Comparison of ENCODE assay signal across 9 cellular contexts in the genomic region with DNA sequence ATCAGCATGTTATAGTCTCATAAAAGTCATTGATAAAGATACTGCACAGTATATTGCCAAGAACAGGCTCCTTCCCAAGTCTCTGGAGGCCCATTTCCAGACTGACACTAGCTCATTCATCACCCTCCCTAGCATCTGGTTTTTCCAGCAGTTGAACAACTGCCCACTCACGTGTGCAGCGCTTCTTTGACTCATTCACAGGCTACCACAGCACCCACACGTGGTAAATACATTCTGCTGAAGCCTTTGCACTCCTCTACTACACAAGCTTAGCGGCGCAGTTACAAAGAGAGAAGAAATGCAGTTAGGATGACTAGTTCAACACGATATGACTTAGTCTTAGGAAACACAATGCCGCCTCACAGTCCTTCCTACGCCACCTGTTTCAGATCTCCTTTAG.
DNase-seq lines count a peak whose midpoint lies in the region; ATAC-seq and TF ChIP-seq lines count a peak whose summit lies in the region.
"Had no signal": no experiment of that assay in that cellular context is flagged by ENCODE, and none has a peak within 500 bp of the region (broad histone marks: within the 10 kb centered on the region; RNA-seq: fewer than 3 reads in every experiment).

No MANE protein-coding gene starts in this region.

- no peaks in the 10 kb centered on the region for H3K9me3 ChIP-seq in colonic mucosa

- in situ Hi-C loops in brain microvascular endothelial cell (cut with HindIII; ENCODE audit: low pct_ligation_motif_present, low sequenced_read_pairs), result no loop called here

- no peak for TF ChIP-seq CTCF in brain microvascular endothelial cell (IDR thresholded peaks at IDR 0.05; ENCODE audit: low read depth, low read length, missing control alignments)
- no peak for TF ChIP-seq CTCF in GM10266 (IDR thresholded peaks at IDR 0.05; ENCODE audit: control insufficient read depth, insufficient read depth, low read depth, missing control alignments)
- no peak for TF ChIP-seq CTCF in colonic mucosa (IDR thresholded peaks at IDR 0.05)

- no peak overlapping the region for H3K9ac ChIP-seq in colonic mucosa (ENCODE audit: low read depth in 2 of 2, low read length in 2 of 2)

- intact Hi-C loops in colonic mucosa (cut with DNase I), result no loop called here

- H3K4me1 ChIP-seq in colonic mucosa, result no peaks in the 10 kb centered on the region

- no peak overlapping the region for H3K27ac ChIP-seq in brain microvascular endothelial cell
- H3K27ac ChIP-seq in colonic mucosa, result no peak overlapping the region

- DNase-seq in AG20443 (ENCODE audit: low spot score) (peak; percentile 90), NCI-H1694 treated with DMSO at 0.1 percent for 48 hours (lab: John Stamatoyannopoulos, UW) (peak; percentile 29), brain microvascular endothelial cell (peak; percentile 18), nucleus accumbens (lab: John Stamatoyannopoulos, UW) (peak in 37 of 56 donors; percentile 4 to 68 (median 31)), cerebellar nuclear complex (lab: John Stamatoyannopoulos, UW) (no peak), GM10266 (ENCODE audit: extremely low spot score) (no peak), colonic mucosa (no peak)
- DNase-seq: NCI-H1930 had no signal

- peaks cover 3% of the 10 kb centered on the region for H3K36me3 ChIP-seq in brain microvascular endothelial cell (replicated peaks)
- no peaks in the 10 kb centered on the region for H3K36me3 ChIP-seq in colonic mucosa

- no peak for ATAC-seq in HG03571 (IDR thresholded peaks at IDR 0.05; ENCODE audit: unreplicated experiment)

- H3K27me3 ChIP-seq in brain microvascular endothelial cell (replicated peaks) (no peaks in the 10 kb centered on the region), colonic mucosa (no peaks in the 10 kb centered on the region)

- H3K4me3 ChIP-seq in brain microvascular endothelial cell (ENCODE audit: low read depth, low read length) (no peak overlapping the region), colonic mucosa (no peak overlapping the region)

Comparison
In these comparisons a context has a peak if more than half of its experiments do, and no peak if none do; other contexts are left out.
1. DNase-seq: peak in AG20443 (single experiment), NCI-H1694 treated with DMSO at 0.1 percent for 48 hours (single experiment), brain microvascular endothelial cell (single experiment) and nucleus accumbens (37 of 56); none in cerebellar nuclear complex (0 of 2), GM10266 (single experiment) and colonic mucosa (single experiment).